ENCODE assay signal across 7 cellular contexts in the genomic region with DNA sequence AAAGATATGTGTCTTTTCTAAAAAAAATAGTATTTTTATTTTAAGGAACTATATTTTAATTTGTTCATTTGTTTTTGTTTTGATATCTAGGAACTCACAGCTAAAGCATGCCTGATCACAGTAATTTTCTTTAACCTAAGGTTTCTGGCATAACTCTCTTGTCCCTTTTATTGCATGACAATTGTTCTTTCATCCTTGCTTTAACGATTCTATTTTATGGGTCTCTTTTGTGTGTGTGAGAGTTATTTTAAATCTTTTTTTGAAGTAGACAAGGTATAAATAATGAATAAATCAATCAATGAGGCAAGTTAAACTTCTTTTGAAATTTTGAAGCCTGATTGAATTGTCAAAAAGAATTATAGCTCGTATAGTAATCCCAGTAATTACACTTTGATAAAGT.
"Had no signal": no experiment of that assay in that cellular context is flagged by ENCODE, and none has a peak within 500 bp of the region (broad histone marks: within the 10 kb centered on the region; RNA-seq: fewer than 3 reads in every experiment).

No MANE protein-coding gene starts in this region.

- H3K4me3 ChIP-seq: GM12878 had no signal

- DNase-seq: GDM1, GF-D8 had no signal

- FAIRE-seq: GM12878, GM12891, GM12892, GM18507, GM19239 had no signal

- ATAC-seq: GM12878 had no signal
